In the genomic region with DNA sequence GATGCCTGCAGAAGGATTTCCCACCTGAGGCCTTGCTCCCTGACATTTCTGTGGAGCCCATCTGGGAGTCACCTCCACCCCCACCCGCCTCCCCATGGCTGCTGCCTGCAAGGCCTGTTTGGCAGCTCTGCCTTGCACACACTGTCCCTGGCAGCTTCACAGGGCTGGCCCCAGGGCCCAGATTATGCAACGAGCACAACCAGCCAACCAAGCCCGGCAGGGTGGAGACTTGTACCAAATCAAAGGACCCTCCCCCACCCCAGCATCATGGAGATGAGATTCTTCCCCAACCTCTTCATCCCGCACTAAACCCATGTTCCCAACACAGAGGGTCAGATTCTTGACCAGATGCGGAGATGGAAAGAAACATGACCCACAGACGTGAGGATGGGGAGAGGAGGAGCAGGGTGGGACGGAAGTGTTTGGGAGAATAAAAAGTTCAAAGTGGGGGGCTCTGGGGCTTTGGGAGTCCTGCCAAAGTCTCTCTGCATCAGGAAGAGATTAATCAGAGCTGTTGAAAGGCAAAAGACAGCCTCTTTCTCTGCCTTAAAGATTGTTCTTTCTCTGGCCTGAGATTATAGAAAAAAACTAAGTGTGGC, we compare ENCODE assay signal across 8 cellular contexts. TPM values are rescaled to one million over a fixed set of nuclear protein-coding genes. Genes with fewer than 3 reads are reported as not detected.
DNase-seq lines count a peak whose midpoint lies in the region; ATAC-seq and TF ChIP-seq lines count a peak whose summit lies in the region.

No MANE protein-coding gene starts in this region.

- H3K27ac Mint-ChIP-seq in CD8-positive, alpha-beta T cell, result no peak overlapping the region

- peaks cover 39% of the 10 kb centered on the region for H3K4me1 Mint-ChIP-seq in CD8-positive, alpha-beta T cell (ENCODE audit: low read depth)

- no peaks in the 10 kb centered on the region for H3K27me3 ChIP-seq in CD8-positive, alpha-beta T cell (ENCODE audit: insufficient read depth, low read length)
- H3K27me3 ChIP-seq in duodenal mucosa (ENCODE audit: control insufficient read depth in 1 of 2, insufficient read depth in 2 of 2, low read length in 2 of 2), result no peaks in the 10 kb centered on the region

- no peaks in the 10 kb centered on the region for H3K9me3 Mint-ChIP-seq in CD8-positive, alpha-beta T cell

- peak overlapping the region; percentile 56 for H3K4me3 Mint-ChIP-seq in CD8-positive, alpha-beta T cell

- H3K4me1 ChIP-seq in CD8-positive, alpha-beta T cell (ENCODE audit: insufficient read depth, low read length), result peaks cover 57% of the 10 kb centered on the region
- peaks cover 30 to 32% of the 10 kb centered on the region in 2 donors for H3K4me1 ChIP-seq in duodenal mucosa (ENCODE audit: control insufficient read depth in 1 of 2, insufficient read depth in 2 of 2, low read length in 2 of 2)

- peaks cover 40% of the 10 kb centered on the region for H3K36me3 Mint-ChIP-seq in CD8-positive, alpha-beta T cell

- POLR2A ChIA-PET in CD8-positive, alpha-beta T cell (lab: Charles Lee), result interaction anchor here (1.0 to 7.3 kb wide), 4 partner anchors 11 to 666 kb away, joined by 4 to 75 read pairs (median 8); partner anchors contain the start of genes FTSJ3 and PSMC5

- peaks cover 18% of the 10 kb centered on the region for H3K36me3 ChIP-seq in CD8-positive, alpha-beta T cell (ENCODE audit: insufficient read depth, low read length)
- H3K36me3 ChIP-seq in duodenal mucosa (ENCODE audit: control insufficient read depth in 1 of 2, insufficient read depth in 2 of 2, low read length in 2 of 2), result peaks cover 25 to 44% of the 10 kb centered on the region in 2 donors

- no peak for ATAC-seq in CD8-positive, alpha-beta T cell
- no peak for ATAC-seq in GM18861 (IDR thresholded peaks at IDR 0.05; ENCODE audit: unreplicated experiment)

- TF ChIP-seq CTCF in CD8-positive, alpha-beta T cell (IDR thresholded peaks at IDR 0.05), result no peak

- DNase-seq in CD8-positive, alpha-beta T cell, result no peak
- DNase-seq in NCI-H2081 (lab: John Stamatoyannopoulos, UW) (peak; percentile 80 to 87), midbrain (lab: John Stamatoyannopoulos, UW) (peak; percentile 91), NOMO-1 treated with DMSO at 0.1 percent for 48 hours (lab: John Stamatoyannopoulos, UW; ENCODE audit: unreplicated experiment) (no peak), OCI-M2 (lab: John Stamatoyannopoulos, UW; ENCODE audit: unreplicated experiment) (no peak)
- DNase-seq in stimulated activated CD4-positive, alpha-beta T cell treated with anti-CD3 and anti-CD28 coated beads, Interleukin-2, amount 100 ng/mL, for 48 hours, result no peak

- no peaks in the 10 kb centered on the region for H3K9me3 ChIP-seq in CD8-positive, alpha-beta T cell (ENCODE audit: low read length)
- no peaks in the 10 kb centered on the region for H3K9me3 ChIP-seq in duodenal mucosa (ENCODE audit: control insufficient read depth in 1 of 2, low read length in 2 of 2)

- H3K4me3 ChIP-seq in CD8-positive, alpha-beta T cell (ENCODE audit: low read depth, low read length), result peak overlapping the region; percentile 21
- H3K4me3 ChIP-seq in duodenal mucosa (ENCODE audit: low read depth in 1 of 2, low read length in 2 of 2), result peak overlapping the region; percentile 28 to 41

- no peaks in the 10 kb centered on the region for H3K27me3 Mint-ChIP-seq in CD8-positive, alpha-beta T cell (ENCODE audit: low read depth)

- CTCF ChIA-PET in CD8-positive, alpha-beta T cell (lab: Charles Lee), result interaction anchor here (1.1 to 3.4 kb wide), 5 partner anchors 10 to 413 kb away, joined by 3 to 17 read pairs (median 6); no protein-coding TSS in a partner anchor

- intact Hi-C loops in CD8-positive, alpha-beta T cell (cut with DNase I, micrococcal nuclease), result no loop called here

- H3K27ac ChIP-seq in CD8-positive, alpha-beta T cell (ENCODE audit: low read depth, low read length), result peak overlapping the region; percentile 22
- no peak overlapping the region for H3K27ac ChIP-seq in duodenal mucosa (ENCODE audit: low read depth, low read length)

- H3K9ac ChIP-seq in duodenal mucosa (ENCODE audit: low read depth in 1 of 2, low read length in 2 of 2), result peak overlapping the region; percentile 11 to 22

RNA-seq across cellular contexts. Expression of gene SMARCD2, which starts 3.8 kb away (rescaled TPM):
- 100 to 1,000 TPM; 121 TPM for total RNA-seq in CD8-positive, alpha-beta T cell

RNA-seq across cellular contexts. Expression of gene FTSJ3, which starts 11.2 kb away (rescaled TPM):
- 10 to 100 TPM; 60.0 to 70.3 TPM for total RNA-seq in CD8-positive, alpha-beta T cell

RNA-seq across cellular contexts. Expression of gene PSMC5, which starts 11.5 kb away (rescaled TPM):
- total RNA-seq in CD8-positive, alpha-beta T cell, result 10 to 100 TPM; 88.5 to 90.3 TPM

RNA-seq across cellular contexts. Expression of gene CSH2, which starts 34.8 kb away (rescaled TPM):
- total RNA-seq in CD8-positive, alpha-beta T cell, result not detected

RNA-seq across cellular contexts. Expression of gene GH2, which starts 43.1 kb away (rescaled TPM):
- total RNA-seq in CD8-positive, alpha-beta T cell, result not detected

Comparison
In these comparisons a context has a peak if more than half of its experiments do, and no peak if none do; other contexts are left out.
1. DNase-seq: peak in NCI-H2081 (2 of 2) and midbrain (single experiment); none in CD8-positive, alpha-beta T cell (0 of 7), NOMO-1 treated with DMSO at 0.1 percent for 48 hours (single experiment), stimulated activated CD4-positive, alpha-beta T cell treated with anti-CD3 and anti-CD28 coated beads, Interleukin-2, amount 100 ng/mL, for 48 hours (0 of 2) and OCI-M2 (single experiment).